ENCODE assay signal across 21 cellular contexts in the genomic region with DNA sequence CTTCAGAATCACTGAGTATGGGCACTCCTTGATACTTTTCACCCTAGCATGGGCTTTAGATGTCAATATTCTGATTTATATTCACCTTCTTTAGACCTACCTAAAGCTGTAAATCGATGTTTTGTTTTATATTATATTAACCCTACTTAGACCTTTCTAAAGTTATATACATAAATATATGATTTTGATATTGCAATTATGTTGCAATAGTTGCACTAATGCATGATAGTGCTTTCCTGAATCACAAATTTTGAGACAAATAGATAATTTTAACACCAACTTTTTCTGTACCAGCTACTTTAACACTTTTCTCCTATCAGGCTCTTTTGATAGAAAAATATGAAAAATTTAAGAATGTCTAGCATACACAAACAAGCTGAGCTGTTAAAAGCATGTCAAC. TPM values are rescaled to one million over a fixed set of nuclear protein-coding genes. Genes with fewer than 3 reads are reported as not detected.
A peak's percentile ranks its signal among the peaks of the same experiment; 100 is the strongest.
DNase-seq lines count a peak whose midpoint lies in the region; ATAC-seq, FAIRE-seq and TF ChIP-seq lines count a peak whose summit lies in the region.
"Had no signal": no experiment of that assay in that cellular context is flagged by ENCODE, and none has a peak within 500 bp of the region (broad histone marks: within the 10 kb centered on the region; RNA-seq: fewer than 3 reads in every experiment).

No MANE protein-coding gene starts in this region.

- no peak for DNase-seq in A549 (ENCODE audit: low read depth in 1 of 2, low spot score in 1 of 2)
- no peak for DNase-seq in PC-9
- no peak for DNase-seq in hepatocyte (ENCODE audit: low spot score)
- no peak for DNase-seq in stomach
- no peak for DNase-seq in GM12892 (ENCODE audit: insufficient read length)
- no peak for DNase-seq in SK-N-DZ (ENCODE audit: low spot score)
- DNase-seq: 8988T, HCEC 1CT, NCI-H1048, NCI-H1417, NCI-H1694, NCI-H2029 treated with DMSO at 0.1 percent for 48 hours, NCI-H2227 treated with DMSO at 0.1 percent for 48 hours, NCI-H526 treated with DMSO at 0.1 percent for 48 hours, SIG-M5, SK-N-SH had no signal

- H3K4me2 ChIP-seq in A549 (peak overlapping the region; percentile 66), PC-9 (no peak overlapping the region), hepatocyte (no peak overlapping the region)
- H3K4me2 ChIP-seq: SK-N-SH had no signal

- H3K9me2 ChIP-seq in PC-9 (ENCODE audit: insufficient read depth) (no peaks in the 10 kb centered on the region), hepatocyte (replicated peaks; ENCODE audit: insufficient read depth) (no peaks in the 10 kb centered on the region)
- H3K9me2 ChIP-seq: SK-N-SH had no signal

- 61% methylated on average over 1 of the region's 1 CpG for WGBS in A549 (ENCODE audit: missing lambda C conversion rate)
- 94% methylated on average over 1 of the region's 1 CpG for WGBS in hepatocyte (ENCODE audit: low lambda C conversion rate, missing lambda C conversion rate)
- 68 to 88% (median 79%) methylated on average over 1 of the region's 1 CpG for WGBS in stomach, 5 donors

- TF ChIP-seq CTCF in A549 (IDR thresholded peaks at IDR 0.05) (no peak), PC-9 (conservative IDR thresholded peaks at IDR 0.05) (no peak), hepatocyte (IDR thresholded peaks at IDR 0.05; ENCODE audit: poor library complexity) (no peak), stomach (IDR thresholded peaks at IDR 0.05) (no peak)

- no peak overlapping the region for H3K4me3 ChIP-seq in A549
- H3K4me3 ChIP-seq in PC-9 = no peak overlapping the region
- H3K4me3 ChIP-seq in hepatocyte = no peak overlapping the region
- no peak overlapping the region for H3K4me3 ChIP-seq in stomach

- no TSS peak for BruUV-seq in PC-9 (replicated peaks; lab: Mats Ljungman, UMichigan)

- H3K4me1 ChIP-seq in A549 (peaks cover 72% of the 10 kb centered on the region), PC-9 (replicated peaks; ENCODE audit: insufficient read depth) (peaks cover 47% of the 10 kb centered on the region), hepatocyte (ENCODE audit: insufficient read depth) (peaks cover 35% of the 10 kb centered on the region), stomach (peaks cover 0 to 56% (median 31%) of the 10 kb centered on the region in 4 donors)

- ATAC-seq in A549 = no peak
- ATAC-seq in GM18909 (IDR thresholded peaks at IDR 0.05; ENCODE audit: poor library complexity, unreplicated experiment) = no peak
- ATAC-seq: Panc1 had no signal

- H3K9me3 ChIP-seq in A549 = peaks cover 8% of the 10 kb centered on the region
- no peaks in the 10 kb centered on the region for H3K9me3 ChIP-seq in PC-9 (ENCODE audit: insufficient read depth, low read depth)
- H3K9me3 ChIP-seq in hepatocyte (ENCODE audit: low read depth) = no peaks in the 10 kb centered on the region
- no peaks in the 10 kb centered on the region for H3K9me3 ChIP-seq in stomach
- H3K9me3 ChIP-seq: SK-N-SH had no signal

- no peak for TF ChIP-seq POLR2A in A549 (IDR thresholded peaks at IDR 0.05; ENCODE audit: low read length)
- no peak for TF ChIP-seq POLR2A in stomach (IDR thresholded peaks at IDR 0.05)
- TF ChIP-seq POLR2A in GM12892 (IDR thresholded peaks at IDR 0.05; ENCODE audit: low read depth, low read length) = no peak

- CTCF ChIA-PET in A549 (lab: Yijun Ruan, JAX) = interaction anchor here (1.0 to 1.3 kb wide), 2 partner anchors 11 to 33 kb away, joined by 3 read pairs; no protein-coding TSS in a partner anchor
- CTCF ChIA-PET in PC-9 (lab: Charles Lee) = no interaction called here

- FAIRE-seq in A549 (lab: Jason Lieb, UNC) = peak; percentile 23
- FAIRE-seq in GM12892 (lab: Jason Lieb, UNC) = no peak
- FAIRE-seq: D721Med, H1 had no signal

- H3K27me3 ChIP-seq in PC-9 (ENCODE audit: insufficient read depth, low read depth) (no peaks in the 10 kb centered on the region), hepatocyte (no peaks in the 10 kb centered on the region), stomach (no peaks in the 10 kb centered on the region)

- no peak overlapping the region for H2AFZ ChIP-seq in PC-9
- H2AFZ ChIP-seq in hepatocyte = no peak overlapping the region

- TF ChIP-seq RAD21 in A549 (conservative IDR thresholded peaks at IDR 0.05 in 1 of 2, IDR thresholded peaks at IDR 0.05 in 1 of 2) = no peak

- H3K36me3 ChIP-seq in PC-9 (ENCODE audit: low read depth) (no peaks in the 10 kb centered on the region), hepatocyte (replicated peaks; ENCODE audit: insufficient read depth, low read depth) (no peaks in the 10 kb centered on the region), stomach (no peaks in the 10 kb centered on the region)

- H4K20me1 ChIP-seq in PC-9 (ENCODE audit: insufficient read depth) = no peaks in the 10 kb centered on the region
- no peaks in the 10 kb centered on the region for H4K20me1 ChIP-seq in hepatocyte (ENCODE audit: insufficient read depth, poor library complexity, severe bottlenecking)

- H3K79me2 ChIP-seq in PC-9 (ENCODE audit: low read depth) (no peaks in the 10 kb centered on the region), hepatocyte (no peaks in the 10 kb centered on the region)

- peaks cover 33% of the 10 kb centered on the region for H3F3A ChIP-seq in PC-9 (ENCODE audit: insufficient read depth, low read depth)

- POLR2A ChIA-PET in A549 (lab: Yijun Ruan, JAX) = interaction anchor here (0.6 to 2.0 kb wide), 2 partner anchors 34 to 560 kb away, joined by 3 to 14 read pairs; a partner anchor contains a TSS
- POLR2A ChIA-PET in PC-9 (lab: Charles Lee; ENCODE audit: unreplicated experiment) = no interaction called here

- peak overlapping the region; percentile 86 to 91 for H3K27ac ChIP-seq in A549
- H3K27ac ChIP-seq in PC-9 = peak overlapping the region; percentile 57; the same call in 1 of the 2 replicates
- peak overlapping the region; percentile 70 for H3K27ac ChIP-seq in hepatocyte
- H3K27ac ChIP-seq in stomach = peak overlapping the region in 4 of 5 donors; percentile 36 to 63 (median 50)
- H3K27ac ChIP-seq: RWPE1 had no signal

- no peak for TF ChIP-seq EP300 in A549 (IDR thresholded peaks at IDR 0.05)
- TF ChIP-seq EP300 in stomach (IDR thresholded peaks at IDR 0.05) = no peak

- intact Hi-C loops in PC-9 (cut with micrococcal nuclease; ENCODE audit: unreplicated experiment) (loop anchor here (2.0 to 10.0 kb wide), 3 partner anchors 33 to 297 kb away; no protein-coding TSS in a partner anchor), stomach (cut with DNase I; ENCODE audit: low total_unique reads) (no loop called here)

TF ChIP-seq in A549, 52 proteins besides CTCF, POLR2A, EP300 and RAD21:
- TF ChIP-seq JUNB (IDR thresholded peaks at IDR 0.05) = no peak
- peak; percentile 62 to 67; a peak in 2 of 4 replicates for TF ChIP-seq CEBPB (IDR thresholded peaks at IDR 0.05)

RNA-seq across cellular contexts. Expression of a gene that starts 34.0 kb away (rescaled TPM):
- polyA plus RNA-seq in A549 (2011; rRNA removed) (90.0 and 141 TPM in 2 replicates), A549 (2017; fragmentation: RNase III; extraction: RNeasy Plus Mini Kit Qiagen cat#74134 plus additional on column Dnase treatment) (75.7 to 80.9 TPM (median 80.8 TPM) in 3 replicates), hepatocyte (19.2 and 21.0 TPM in 2 replicates), stomach (10 to 100 TPM in 1 of 3 donors, 1 to 10 TPM in 2; 5.2 to 26.3 (median 7.5) TPM)
- polyA plus RNA-seq in A549 (2012; cell fraction: cytosol; rRNA removed) = 34.0 and 43.4 TPM in 2 replicates
- 147 and 253 TPM in 2 replicates for polyA plus RNA-seq in A549 (2012; cell fraction: nucleus; rRNA removed)
- 334 and 370 TPM in 2 replicates for polyA minus RNA-seq in A549 (2011; rRNA and poly(A)+ RNA removed)
- total RNA-seq in PC-9 (2021) (42.9 and 51.5 TPM in 2 replicates), hepatocyte (51.5 and 52.6 TPM in 2 replicates), stomach (100 to 1,000 TPM in 1 of 5 donors, 10 to 100 TPM in 4; 54.8 to 133 (median 95.0) TPM)
- 0.83 TPM for polyA plus RNA-seq in GM12892 (2012; ENCODE audit: missing spikeins)
- 2.2 and 4.0 TPM in 2 replicates for polyA plus RNA-seq in SK-N-DZ (2014; cell fraction: cytosol; rRNA removed)
- 3.8 and 7.9 TPM in 2 replicates for polyA plus RNA-seq in SK-N-DZ (2014; cell fraction: nucleus; rRNA removed)
